ENCODE assay signal across 18 cellular contexts in genomic region chr7:106262268-106262881, GRCh38. TPM values are rescaled to one million over a fixed set of nuclear protein-coding genes. Genes with fewer than 3 reads are reported as not detected.
DNase-seq lines count a peak whose midpoint lies in the region; ATAC-seq, FAIRE-seq and TF ChIP-seq lines count a peak whose summit lies in the region.
"Had no signal": no experiment of that assay in that cellular context is flagged by ENCODE, and none has a peak within 500 bp of the region (broad histone marks: within the 10 kb centered on the region; RNA-seq: fewer than 3 reads in every experiment).

No MANE protein-coding gene starts in this region.

- H3K27ac Mint-ChIP-seq in activated T-cell treated with anti-CD3 and anti-CD28 coated beads, Interleukin-2, amount 50 U/mL, for 24 hours: peak overlapping the region; percentile 40
- H3K27ac Mint-ChIP-seq in Calu3 (ENCODE audit: unreplicated experiment): peak overlapping the region; percentile 9
- H3K27ac Mint-ChIP-seq: HFFc6 had no signal

- TF ChIP-seq POLR2A in GM12878 (IDR thresholded peaks at IDR 0.05; ENCODE audit: low read depth, low read length): no peak

- H3K27me3 Mint-ChIP-seq in activated T-cell treated with anti-CD3 and anti-CD28 coated beads, Interleukin-2, amount 50 U/mL, for 24 hours: no peaks in the 10 kb centered on the region
- no peaks in the 10 kb centered on the region for H3K27me3 Mint-ChIP-seq in Calu3 (ENCODE audit: unreplicated experiment)

- TF ChIP-seq RAD21 in GM12878 (IDR thresholded peaks at IDR 0.05; ENCODE audit: insufficient read depth, low read depth, low read length): no peak

- in situ Hi-C loops in GM12878 (cut with MboI): no loop called here

- H3K4me1 Mint-ChIP-seq in activated T-cell treated with anti-CD3 and anti-CD28 coated beads, Interleukin-2, amount 50 U/mL, for 24 hours (ENCODE audit: low read depth): peaks cover 83% of the 10 kb centered on the region
- H3K4me1 Mint-ChIP-seq in Calu3 (ENCODE audit: low read depth, unreplicated experiment): peaks cover 39% of the 10 kb centered on the region
- H3K4me1 Mint-ChIP-seq: CD14-positive monocyte had no signal

- peaks cover 98% of the 10 kb centered on the region for H3K36me3 Mint-ChIP-seq in activated T-cell treated with anti-CD3 and anti-CD28 coated beads, Interleukin-2, amount 50 U/mL, for 24 hours (ENCODE audit: low read depth)
- peaks cover 96% of the 10 kb centered on the region for H3K36me3 Mint-ChIP-seq in Calu3 (ENCODE audit: insufficient read depth, unreplicated experiment)

- no peaks in the 10 kb centered on the region for H3K4me1 ChIP-seq in PC-9 (replicated peaks; ENCODE audit: insufficient read depth)
- peaks cover 13% of the 10 kb centered on the region for H3K4me1 ChIP-seq in GM12878 (ENCODE audit: control insufficient read depth, insufficient read depth, low read length)

- peak; percentile 5; the same call in 1 of the 3 replicates for ATAC-seq in GM12878
- ATAC-seq in HG03439 (IDR thresholded peaks at IDR 0.05; ENCODE audit: unreplicated experiment): no peak
- ATAC-seq: PC-3 had no signal

- H3K27ac ChIP-seq in PC-9 (peak overlapping the region; percentile 10; the same call in 1 of the 2 replicates), GM12878 (ENCODE audit: control insufficient read depth, insufficient read depth) (no peak overlapping the region)

- no peaks in the 10 kb centered on the region for H3K9me3 Mint-ChIP-seq in activated T-cell treated with anti-CD3 and anti-CD28 coated beads, Interleukin-2, amount 50 U/mL, for 24 hours
- no peaks in the 10 kb centered on the region for H3K9me3 Mint-ChIP-seq in Calu3 (ENCODE audit: low read depth, unreplicated experiment)
- H3K9me3 Mint-ChIP-seq: HFFc6 had no signal

- no peaks in the 10 kb centered on the region for H3K9me2 ChIP-seq in PC-9 (ENCODE audit: insufficient read depth)

- SMC1A ChIA-PET in GM12878 (lab: Charles Lee; ENCODE audit: uncharacterized antibody, unreplicated experiment): interaction anchor here (0.6 to 9.5 kb wide), 7 partner anchors 9 to 201 kb away, joined by 3 to 71 read pairs (median 4); no protein-coding TSS in a partner anchor

- POLR2A ChIA-PET in PC-9 (lab: Charles Lee; ENCODE audit: unreplicated experiment) (no interaction called here), GM12878 (lab: Charles Lee) (interaction anchor here (0.6 kb wide), 1 partner anchor 122 kb away, joined by 4 read pairs; no protein-coding TSS in a partner anchor)

- TF ChIP-seq EP300 in GM12878 (IDR thresholded peaks at IDR 0.05; ENCODE audit: borderline replicate concordance in 1 of 2, control insufficient read depth in 1 of 2, low read depth in 2 of 2, low read length in 2 of 2): no peak

- H3K4me2 ChIP-seq in PC-9: no peak overlapping the region
- no peak overlapping the region for H3K4me2 ChIP-seq in GM12878 (ENCODE audit: control insufficient read depth, insufficient read depth)

- CTCF ChIA-PET in Calu3 (lab: Charles Lee): no interaction called here
- CTCF ChIA-PET in PC-9 (lab: Charles Lee): interaction anchor here (0.6 kb wide), 1 partner anchor 281 kb away, joined by 9 read pairs; no protein-coding TSS in a partner anchor
- CTCF ChIA-PET in GM12878 (lab: Yijun Ruan, JAX): interaction anchor here (0.9 to 4.1 kb wide), 2 partner anchors 17 to 200 kb away, joined by 4 to 16 read pairs; no protein-coding TSS in a partner anchor

- RAD21 ChIA-PET in GM12878 (lab: Charles Lee; ENCODE audit: unreplicated experiment): interaction anchor here (1.4 kb wide), 1 partner anchor 96 kb away, joined by 3 read pairs; no protein-coding TSS in a partner anchor

- WGBS in GM12878 (ENCODE audit: insufficient coverage, insufficient replicate concordance, low lambda C conversion rate, missing lambda C conversion rate): 94% methylated on average over 2 of the region's 2 CpGs

- H3K79me2 ChIP-seq in PC-9 (ENCODE audit: low read depth): peaks cover 32% of the 10 kb centered on the region; the same call in 1 of the 2 replicates
- peaks cover 1% of the 10 kb centered on the region for H3K79me2 ChIP-seq in GM12878 (ENCODE audit: control insufficient read depth, insufficient read depth, low read length)

- H2AFZ ChIP-seq in PC-9 (no peak overlapping the region), GM12878 (ENCODE audit: control insufficient read depth, low read depth, low read length) (no peak overlapping the region)

- peaks cover 89% of the 10 kb centered on the region for H3F3A ChIP-seq in PC-9 (ENCODE audit: insufficient read depth, low read depth)

- no peaks in the 10 kb centered on the region for H3K27me3 ChIP-seq in PC-9 (ENCODE audit: insufficient read depth, low read depth)
- H3K27me3 ChIP-seq in GM12878 (replicated peaks in 1 of 2; ENCODE audit: control insufficient read depth in 2 of 2, insufficient read depth in 2 of 2, low read length in 1 of 2): no peaks in the 10 kb centered on the region

- intact Hi-C loops in Calu3 (cut with micrococcal nuclease; ENCODE audit: unreplicated experiment) (loop anchor here (5.0 kb wide), 1 partner anchor 65 kb away; no protein-coding TSS in a partner anchor), PC-9 (cut with micrococcal nuclease; ENCODE audit: unreplicated experiment) (loop anchor here (5.0 kb wide), 1 partner anchor 85 kb away; no protein-coding TSS in a partner anchor), GM12878 (cut with micrococcal nuclease; ENCODE audit: unreplicated experiment) (no loop called here)

- H3K9me3 ChIP-seq in PC-9 (ENCODE audit: insufficient read depth, low read depth) (no peaks in the 10 kb centered on the region), GM12878 (replicated peaks; ENCODE audit: control insufficient read depth, insufficient read depth, low read length) (no peaks in the 10 kb centered on the region)

- no peak overlapping the region for H3K9ac ChIP-seq in GM12878 (ENCODE audit: control insufficient read depth, insufficient read depth, low read length)

- H3K4me3 Mint-ChIP-seq in activated T-cell treated with anti-CD3 and anti-CD28 coated beads, Interleukin-2, amount 50 U/mL, for 24 hours: no peak overlapping the region
- H3K4me3 Mint-ChIP-seq in Calu3 (ENCODE audit: low read depth, unreplicated experiment): no peak overlapping the region
- H3K4me3 Mint-ChIP-seq: CD14-positive monocyte, HFFc6 had no signal

- H3K4me3 ChIP-seq in PC-9 (no peak overlapping the region), GM12878 (no peak overlapping the region)

- H4K20me1 ChIP-seq in PC-9 (ENCODE audit: insufficient read depth) (peaks cover 15% of the 10 kb centered on the region; the same call in 1 of the 2 replicates), GM12878 (ENCODE audit: control insufficient read depth, insufficient read depth) (no peaks in the 10 kb centered on the region)

- peaks cover 94% of the 10 kb centered on the region for H3K36me3 ChIP-seq in PC-9 (ENCODE audit: low read depth)
- peaks cover 7 to 20% of the 10 kb centered on the region in 2 experiments for H3K36me3 ChIP-seq in GM12878 (ENCODE audit: control insufficient read depth in 2 of 2, insufficient read depth in 2 of 2, low read length in 1 of 2)

- no peak for DNase-seq in activated T-cell treated with anti-CD3 and anti-CD28 coated beads, Interleukin-2, amount 50 U/mL, for 24 hours
- DNase-seq in activated T-cell treated with anti-CD3 and anti-CD28 coated beads for 4 hours (no peak), Calu3 (no peak), PC-9 (no peak), GM12878 (ENCODE audit: low read depth, low spot score) (no peak)
- DNase-seq in stimulated activated CD4-positive, alpha-beta T cell treated with anti-CD3 and anti-CD28 coated beads, Interleukin-4, amount 100 ng/mL, for 1 hour: no peak
- DNase-seq: AML-193, DMS153, HFFc6, Karpas-422, MM.1S, NCI-H1092 treated with DMSO at 0.1 percent for 48 hours, NCI-H510A treated with DMSO at 0.1 percent for 48 hours, NCI-H82, PC-3 had no signal

- no peak for TF ChIP-seq CTCF in Calu3 (IDR thresholded peaks at IDR 0.05; ENCODE audit: unreplicated experiment)
- no peak for TF ChIP-seq CTCF in PC-9 (conservative IDR thresholded peaks at IDR 0.05)
- no peak for TF ChIP-seq CTCF in GM12878 (IDR thresholded peaks at IDR 0.05 in 2 of 3, conservative IDR thresholded peaks at IDR 0.05 in 1 of 3; ENCODE audit: control insufficient read depth in 2 of 3, extremely low read depth in 1 of 3, insufficient read depth in 1 of 3, low read depth in 3 of 3, low read length in 3 of 3)

- BruUV-seq in Calu3 (replicated peaks; lab: Mats Ljungman, UMichigan) (no TSS peak), PC-9 (replicated peaks; lab: Mats Ljungman, UMichigan) (no TSS peak), GM12878 (replicated peaks; lab: Mats Ljungman, UMichigan) (no TSS peak)

- no peak for FAIRE-seq in GM12878 (lab: Jason Lieb, UNC)
- FAIRE-seq: H54 had no signal

TF ChIP-seq in GM12878, 131 proteins besides CTCF, POLR2A, EP300 and RAD21 (continues in another document):
- TF ChIP-seq GABPA (IDR thresholded peaks at IDR 0.05; ENCODE audit: low read depth): no peak
- no peak for TF ChIP-seq FOXK2 (IDR thresholded peaks at IDR 0.05)
- TF ChIP-seq FOS (IDR thresholded peaks at IDR 0.05; ENCODE audit: borderline replicate concordance, extremely low read depth, insufficient read length): no peak

RNA-seq across cellular contexts. Expression of gene NAMPT, which starts 22.4 kb away (rescaled TPM):
- total RNA-seq in Calu3 (2022) (343 and 364 TPM in 2 replicates), PC-9 (2021) (208 and 302 TPM in 2 replicates), GM12878 (2014; rRNA removed) (70.4 and 89.2 TPM in 2 replicates), GM12878 (2014; rRNA removed; fragmentation: Illumina TruSeq; extraction: Trizol) (112 and 115 TPM in 2 replicates), GM12878 (2021) (97.0 and 102 TPM in 2 replicates)
- total RNA-seq in GM12878 (2013; cell fraction: nucleolus; rRNA removed): 297 and 310 TPM in 2 replicates
- 32.0 TPM for polyA plus RNA-seq in GM12878 (2011; ENCODE audit: low read depth)
- polyA plus RNA-seq in GM12878 (2011; rRNA removed) (173 and 276 TPM in 2 replicates), GM12878 (2014; fragmentation: Illumina TruSeq; extraction: Trizol) (96.3 and 122 TPM in 2 replicates), GM12878 (2014; fragmentation: Nextera tagmentation; extraction: Ambion mirVana) (10 to 100 TPM; 28.3 to 29.9 TPM), GM12878 (2014; rRNA removed) (43.6 and 60.3 TPM in 2 replicates), GM12878 (2016; fragmentation: Nextera tagmentation; extraction: Ambion mirVana) (10 to 100 TPM; 67.5 to 79.6 TPM)
- polyA plus RNA-seq in GM12878 (2011; cell fraction: cytosol; rRNA removed): 44.5 and 59.5 TPM in 2 replicates
- polyA plus RNA-seq in GM12878 (2011; cell fraction: nucleus; rRNA removed): 67.0 and 82.7 TPM in 2 replicates
- 61.5 and 107 TPM in 2 replicates for polyA plus RNA-seq in GM12878 (2012)
- polyA minus RNA-seq in GM12878 (2011; rRNA and poly(A)+ RNA removed): 113 and 151 TPM in 2 replicates
- polyA minus RNA-seq in GM12878 (2011; cell fraction: cytosol; rRNA and poly(A)+ RNA removed): 137 and 168 TPM in 2 replicates
- polyA minus RNA-seq in GM12878 (2011; cell fraction: nucleus; rRNA and poly(A)+ RNA removed): 153 and 201 TPM in 2 replicates
